Comparison of ENCODE assay signal across 8 cellular contexts in the genomic region with DNA sequence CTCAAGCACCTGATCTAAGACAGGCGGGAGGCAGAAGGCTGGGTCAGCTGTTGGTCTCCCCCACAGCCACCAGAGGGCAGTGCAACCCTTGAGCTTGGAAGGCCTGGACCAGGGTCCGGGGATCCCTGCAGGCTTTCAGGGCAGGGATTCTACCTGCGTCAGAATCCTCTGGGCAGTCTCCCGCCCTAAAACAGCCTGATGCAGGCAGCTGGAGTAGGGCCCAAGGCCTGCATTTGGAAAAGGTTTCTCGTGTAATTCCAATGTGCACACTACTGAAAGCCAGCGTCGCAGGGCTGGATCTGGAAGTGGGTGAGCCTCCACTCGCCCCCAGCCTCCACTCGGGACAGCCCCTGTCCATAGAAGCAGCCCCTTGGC. TPM values are rescaled to one million over a fixed set of nuclear protein-coding genes. Genes with fewer than 3 reads are reported as not detected.
DNase-seq lines count a peak whose midpoint lies in the region; ATAC-seq and TF ChIP-seq lines count a peak whose summit lies in the region.

No MANE protein-coding gene starts in this region.

- no peaks in the 10 kb centered on the region for H3K9me3 Mint-ChIP-seq in endodermal cell

- no peaks in the 10 kb centered on the region for H3K36me3 ChIP-seq in endodermal cell (ENCODE audit: control insufficient read depth, insufficient read depth, low read length)
- no peaks in the 10 kb centered on the region for H3K36me3 ChIP-seq in mucosa of descending colon (ENCODE audit: low read depth)

- no peaks in the 10 kb centered on the region for H3K4me1 ChIP-seq in endodermal cell (ENCODE audit: control insufficient read depth, insufficient read depth, low read length)
- H3K4me1 ChIP-seq in mucosa of descending colon (ENCODE audit: low read depth) = no peaks in the 10 kb centered on the region

- H3K27ac Mint-ChIP-seq in endodermal cell = no peak overlapping the region

- no peaks in the 10 kb centered on the region for H3K27me3 Mint-ChIP-seq in endodermal cell (ENCODE audit: insufficient read depth)

- no peak overlapping the region for H3K27ac ChIP-seq in endodermal cell (ENCODE audit: low read depth, low read length)

- no peak overlapping the region for H3K9ac ChIP-seq in endodermal cell (ENCODE audit: extremely low read depth, low read length, poor library complexity, severe bottlenecking)

- peak; percentile 32 for DNase-seq in DMS153 treated with DMSO at 0.1 percent for 48 hours (lab: John Stamatoyannopoulos, UW; ENCODE audit: unreplicated experiment)
- peak; percentile 42 to 81 for DNase-seq in NCI-H526 (lab: John Stamatoyannopoulos, UW)
- DNase-seq in activated CD8-positive, alpha-beta memory T cell treated with anti-CD3 and anti-CD28 coated beads for 24 hours = peak; percentile 89
- DNase-seq in endodermal cell = peak; percentile 98
- peak; percentile 69 to 76 (median 73) for DNase-seq in mucosa of descending colon
- peak; percentile 24 to 31 for DNase-seq in stimulated activated CD8-positive, alpha-beta memory T cell treated with anti-CD3 and anti-CD28 coated beads, Interleukin-7, amount 100 ng/mL, for 4 hours (ENCODE audit: low read depth in 2 of 2)

- H3K4me1 Mint-ChIP-seq in endodermal cell = peaks cover 11% of the 10 kb centered on the region

- H3K36me3 Mint-ChIP-seq in endodermal cell (ENCODE audit: low read depth) = no peaks in the 10 kb centered on the region

- TF ChIP-seq CTCF in endodermal cell (conservative IDR thresholded peaks at IDR 0.05) = peak; percentile 87
- TF ChIP-seq CTCF in mucosa of descending colon (IDR thresholded peaks at IDR 0.05) = peak; percentile 67

- H3K4me3 ChIP-seq in endodermal cell (ENCODE audit: low read length) = no peak overlapping the region
- no peak overlapping the region for H3K4me3 ChIP-seq in mucosa of descending colon

- H3K27me3 ChIP-seq in endodermal cell (ENCODE audit: control insufficient read depth, insufficient read depth, low read length, poor library complexity, severe bottlenecking) = no peaks in the 10 kb centered on the region

- no peak overlapping the region for H3K4me3 Mint-ChIP-seq in endodermal cell

- intact Hi-C loops in mucosa of descending colon (cut with DNase I, micrococcal nuclease) = no loop called here

- ATAC-seq in HG02798 (IDR thresholded peaks at IDR 0.05; ENCODE audit: poor library complexity, unreplicated experiment) (peak; percentile 62), mucosa of descending colon (peak; percentile 88), HG02610 (IDR thresholded peaks at IDR 0.05; ENCODE audit: unreplicated experiment) (no peak)

- H3K9me3 ChIP-seq in endodermal cell (ENCODE audit: control insufficient read depth, low read length) (no peaks in the 10 kb centered on the region), mucosa of descending colon (no peaks in the 10 kb centered on the region)

- WGBS in endodermal cell (ENCODE audit: insufficient coverage in 1 of 2, insufficient read length in 1 of 2), 2 experiments = 57 to 75% methylated on average over 8 to 9 of the region's 9 CpGs

RNA-seq across cellular contexts. Expression of a gene that starts 31.8 kb away (rescaled TPM):
- total RNA-seq in endodermal cell (10 to 100 TPM; 20.1 to 24.4 TPM), mucosa of descending colon (10 to 100 TPM; 17.9 to 35.0 (median 21.8) TPM)
- polyA plus RNA-seq in endodermal cell (2013, experiment 1 of 2) = 22.8 TPM
- polyA plus RNA-seq in endodermal cell (2013, experiment 2 of 2) = 19.1 TPM

Comparison
In these comparisons a context has a peak if more than half of its experiments do, and no peak if none do; other contexts are left out.
1. DNase-seq: peak in every context shown above with its lines; median percentile 98 in endodermal cell; 89 in activated CD8-positive, alpha-beta memory T cell treated with anti-CD3 and anti-CD28 coated beads for 24 hours; 73 in mucosa of descending colon; 62 in NCI-H526; 32 in DMS153 treated with DMSO at 0.1 percent for 48 hours; 28 in stimulated activated CD8-positive, alpha-beta memory T cell treated with anti-CD3 and anti-CD28 coated beads, Interleukin-7, amount 100 ng/mL, for 4 hours.